Comparison of ENCODE assay signal across 9 cellular contexts in genomic region chr2:77521931-77522470, GRCh38. TPM values are rescaled to one million over a fixed set of nuclear protein-coding genes. Genes with fewer than 3 reads are reported as not detected.
DNase-seq lines count a peak whose midpoint lies in the region; ATAC-seq lines count a peak whose summit lies in the region.
"Had no signal": no experiment of that assay in that cellular context is flagged by ENCODE, and none has a peak within 500 bp of the region (broad histone marks: within the 10 kb centered on the region; RNA-seq: fewer than 3 reads in every experiment).

TSS of gene LRRTM4 (minus strand) at chr2:77522376.

- no peaks in the 10 kb centered on the region for H3K36me3 Mint-ChIP-seq in activated CD4-positive, alpha-beta T cell treated with anti-CD3 and anti-CD28 coated beads, Interleukin-2, amount 10 ng/mL, durations not matched to agents 7 days and 5 days (ENCODE audit: low read depth)
- H3K36me3 Mint-ChIP-seq: activated naive CD4-positive, alpha-beta T cell treated with anti-CD3 and anti-CD28 coated beads, Interleukin-2, amount 50 U/mL, for 24 hours had no signal

- DNase-seq in NCI-H2081 (lab: John Stamatoyannopoulos, UW) (peak; percentile 25 to 64), NCI-H2081 treated with DMSO at 0.1 percent for 48 hours (lab: John Stamatoyannopoulos, UW) (no peak), SW480 (ENCODE audit: low spot score) (peak; percentile 32), hippocampal formation (lab: John Stamatoyannopoulos, UW) (peak; percentile 31 to 90), substantia nigra (lab: John Stamatoyannopoulos, UW) (peak in 32 of 49 donors; percentile 0 to 79 (median 23))
- no peak for DNase-seq in activated CD4-positive, alpha-beta T cell treated with anti-CD3 and anti-CD28 coated beads, Interleukin-2, amount 50 U/mL, for 1 hour
- no peak for DNase-seq in activated CD4-positive, alpha-beta T cell treated with anti-CD3 and anti-CD28 coated beads, Interleukin-2, amount 10 ng/mL, durations not matched to agents 7 days and 5 days

- no peaks in the 10 kb centered on the region for H3K27me3 Mint-ChIP-seq in activated CD4-positive, alpha-beta T cell treated with anti-CD3 and anti-CD28 coated beads, Interleukin-2, amount 10 ng/mL, durations not matched to agents 7 days and 5 days
- H3K27me3 Mint-ChIP-seq: activated naive CD4-positive, alpha-beta T cell treated with anti-CD3 and anti-CD28 coated beads, Interleukin-2, amount 50 U/mL, for 24 hours had no signal

- no peaks in the 10 kb centered on the region for H3K9me3 Mint-ChIP-seq in activated CD4-positive, alpha-beta T cell treated with anti-CD3 and anti-CD28 coated beads, Interleukin-2, amount 10 ng/mL, durations not matched to agents 7 days and 5 days

- H3K4me1 Mint-ChIP-seq in activated CD4-positive, alpha-beta T cell treated with anti-CD3 and anti-CD28 coated beads, Interleukin-2, amount 10 ng/mL, durations not matched to agents 7 days and 5 days = no peaks in the 10 kb centered on the region
- H3K4me1 Mint-ChIP-seq: activated naive CD4-positive, alpha-beta T cell treated with anti-CD3 and anti-CD28 coated beads, Interleukin-2, amount 50 U/mL, for 24 hours had no signal

- POLR2A ChIA-PET in activated CD4-positive, alpha-beta T cell treated with anti-CD3 and anti-CD28 coated beads, Interleukin-2, amount 10 ng/mL, durations not matched to agents 7 days and 5 days (lab: Charles Lee) = no interaction called here

- CTCF ChIA-PET in activated CD4-positive, alpha-beta T cell treated with anti-CD3 and anti-CD28 coated beads, Interleukin-2, amount 10 ng/mL, durations not matched to agents 7 days and 5 days (lab: Charles Lee) = no interaction called here

- H3K27ac ChIP-seq in substantia nigra (ENCODE audit: low read depth, low read length, poor library complexity, severe bottlenecking) = no peak within 1 kb of the TSS

- no peak within 1 kb of the TSS for H3K27ac Mint-ChIP-seq in activated CD4-positive, alpha-beta T cell treated with anti-CD3 and anti-CD28 coated beads, Interleukin-2, amount 10 ng/mL, durations not matched to agents 7 days and 5 days
- H3K27ac Mint-ChIP-seq: activated naive CD4-positive, alpha-beta T cell treated with anti-CD3 and anti-CD28 coated beads, Interleukin-2, amount 50 U/mL, for 24 hours had no signal

- H3K4me3 Mint-ChIP-seq in activated CD4-positive, alpha-beta T cell treated with anti-CD3 and anti-CD28 coated beads, Interleukin-2, amount 10 ng/mL, durations not matched to agents 7 days and 5 days = no peak within 1 kb of the TSS
- H3K4me3 Mint-ChIP-seq: activated naive CD4-positive, alpha-beta T cell treated with anti-CD3 and anti-CD28 coated beads, Interleukin-2, amount 50 U/mL, for 24 hours had no signal

- no peak for ATAC-seq in GM18868 (IDR thresholded peaks at IDR 0.05; ENCODE audit: unreplicated experiment)

RNA-seq across cellular contexts. Expression of gene LRRTM4, which starts in this region (rescaled TPM):
- total RNA-seq in activated CD4-positive, alpha-beta T cell treated with anti-CD3 and anti-CD28 coated beads, Interleukin-2, amount 10 ng/mL, durations not matched to agents 7 days and 5 days = not detected

Comparison
In these comparisons a context has a peak if more than half of its experiments do, and no peak if none do; other contexts are left out.
1. DNase-seq: peak in NCI-H2081 (2 of 2), SW480 (single experiment), hippocampal formation (2 of 2) and substantia nigra (32 of 49); none in NCI-H2081 treated with DMSO at 0.1 percent for 48 hours (single experiment), activated CD4-positive, alpha-beta T cell treated with anti-CD3 and anti-CD28 coated beads, Interleukin-2, amount 50 U/mL, for 1 hour (single experiment) and activated CD4-positive, alpha-beta T cell treated with anti-CD3 and anti-CD28 coated beads, Interleukin-2, amount 10 ng/mL, durations not matched to agents 7 days and 5 days (single experiment).